Comparison of ENCODE assay signal across 11 cellular contexts in genomic region chr7:136847858-136848257, GRCh38. TPM values are rescaled to one million over a fixed set of nuclear protein-coding genes. Genes with fewer than 3 reads are reported as not detected.
"Had no signal": no experiment of that assay in that cellular context is flagged by ENCODE, and none has a peak within 500 bp of the region (broad histone marks: within the 10 kb centered on the region; RNA-seq: fewer than 3 reads in every experiment).

No MANE protein-coding gene starts in this region.

- H3K36me3 ChIP-seq: HAP-1 had no signal

- H3K4me2 ChIP-seq: GM23338 had no signal

- H3K4me3 ChIP-seq: GM23248, GM23338, HAP-1 had no signal

- FAIRE-seq: H1, H54 had no signal

- H2AFZ ChIP-seq: GM23248, GM23338 had no signal

- H3K9ac ChIP-seq: GM23248 had no signal

- H3K27ac ChIP-seq: GM23248 had no signal

- H3K9me3 ChIP-seq: HAP-1 had no signal

- ATAC-seq: GM23338, HCT116 had no signal

- DNase-seq: GM23248, GOT3, H7, H9, HCEC 1CT, HFFc6 had no signal

- H3K4me1 ChIP-seq: HAP-1 had no signal

RNA-seq across cellular contexts. Expression of gene CHRM2, which starts 20.6 kb away (rescaled TPM):
- total RNA-seq: H7, H9 had no signal
